ENCODE assay signal across 2 cellular contexts in the genomic region with DNA sequence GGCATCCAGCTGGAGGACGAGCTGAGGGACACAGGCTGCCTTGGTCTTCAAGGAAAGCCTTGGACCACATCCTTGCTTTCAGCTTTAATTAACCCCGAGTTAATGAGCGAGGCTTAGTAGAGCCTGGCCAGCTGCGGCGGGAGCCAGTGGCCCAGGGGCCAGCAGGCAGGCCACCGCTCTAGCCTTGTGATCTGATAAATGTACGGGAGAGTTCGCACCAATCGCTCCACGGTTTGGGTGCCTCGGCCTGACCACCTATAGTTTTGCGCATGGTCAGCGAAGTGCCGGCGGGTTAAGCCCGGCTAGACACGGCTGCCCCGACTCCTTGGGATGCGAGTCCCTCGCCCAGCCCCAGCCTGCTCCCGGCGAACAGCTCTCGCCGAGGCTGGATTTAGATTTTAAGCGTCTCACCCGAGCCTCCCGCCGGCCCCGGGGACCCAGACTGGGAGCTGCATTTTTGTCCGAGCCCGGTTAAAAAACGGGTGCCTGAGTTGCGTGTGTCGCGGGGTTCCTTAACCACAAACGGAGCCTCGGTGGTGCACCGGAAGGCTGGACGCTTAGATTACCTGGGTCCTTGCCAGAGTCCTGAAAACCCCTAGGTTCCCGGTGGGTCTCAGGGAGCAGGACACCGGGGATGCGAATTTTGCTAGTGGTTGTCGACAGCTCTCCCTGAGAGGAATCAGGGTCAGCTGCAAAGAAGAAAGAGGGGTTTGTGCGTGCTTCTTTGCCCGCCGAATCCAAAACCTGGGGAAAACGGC.
TF ChIP-seq lines count a peak whose summit lies in the region.

No MANE protein-coding gene starts in this region.

TF ChIP-seq in GM23338, 12 proteins besides CTCF, POLR2A, EP300 and RAD21:
- TF ChIP-seq, protein P1, sequence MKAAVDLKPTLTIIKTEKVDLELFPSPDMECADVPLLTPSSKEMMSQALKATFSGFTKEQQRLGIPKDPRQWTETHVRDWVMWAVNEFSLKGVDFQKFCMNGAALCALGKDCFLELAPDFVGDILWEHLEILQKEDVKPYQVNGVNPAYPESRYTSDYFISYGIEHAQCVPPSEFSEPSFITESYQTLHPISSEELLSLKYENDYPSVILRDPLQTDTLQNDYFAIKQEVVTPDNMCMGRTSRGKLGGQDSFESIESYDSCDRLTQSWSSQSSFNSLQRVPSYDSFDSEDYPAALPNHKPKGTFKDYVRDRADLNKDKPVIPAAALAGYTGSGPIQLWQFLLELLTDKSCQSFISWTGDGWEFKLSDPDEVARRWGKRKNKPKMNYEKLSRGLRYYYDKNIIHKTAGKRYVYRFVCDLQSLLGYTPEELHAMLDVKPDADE (IDR thresholded peaks at IDR 0.05), result no peak
- peak; percentile 83 for TF ChIP-seq EZH2 (IDR thresholded peaks at IDR 0.05; ENCODE audit: low read depth, unreplicated experiment)
- no peak for TF ChIP-seq ZNF331 (CRISPR knock-in tag; IDR thresholded peaks at IDR 0.05; ENCODE audit: low read depth)
- TF ChIP-seq NANOG (IDR thresholded peaks at IDR 0.05; ENCODE audit: borderline replicate concordance), result no peak
- TF ChIP-seq EZH2phosphoT487 (IDR thresholded peaks at IDR 0.05; ENCODE audit: unreplicated experiment), result no peak
- TF ChIP-seq, protein P2, sequence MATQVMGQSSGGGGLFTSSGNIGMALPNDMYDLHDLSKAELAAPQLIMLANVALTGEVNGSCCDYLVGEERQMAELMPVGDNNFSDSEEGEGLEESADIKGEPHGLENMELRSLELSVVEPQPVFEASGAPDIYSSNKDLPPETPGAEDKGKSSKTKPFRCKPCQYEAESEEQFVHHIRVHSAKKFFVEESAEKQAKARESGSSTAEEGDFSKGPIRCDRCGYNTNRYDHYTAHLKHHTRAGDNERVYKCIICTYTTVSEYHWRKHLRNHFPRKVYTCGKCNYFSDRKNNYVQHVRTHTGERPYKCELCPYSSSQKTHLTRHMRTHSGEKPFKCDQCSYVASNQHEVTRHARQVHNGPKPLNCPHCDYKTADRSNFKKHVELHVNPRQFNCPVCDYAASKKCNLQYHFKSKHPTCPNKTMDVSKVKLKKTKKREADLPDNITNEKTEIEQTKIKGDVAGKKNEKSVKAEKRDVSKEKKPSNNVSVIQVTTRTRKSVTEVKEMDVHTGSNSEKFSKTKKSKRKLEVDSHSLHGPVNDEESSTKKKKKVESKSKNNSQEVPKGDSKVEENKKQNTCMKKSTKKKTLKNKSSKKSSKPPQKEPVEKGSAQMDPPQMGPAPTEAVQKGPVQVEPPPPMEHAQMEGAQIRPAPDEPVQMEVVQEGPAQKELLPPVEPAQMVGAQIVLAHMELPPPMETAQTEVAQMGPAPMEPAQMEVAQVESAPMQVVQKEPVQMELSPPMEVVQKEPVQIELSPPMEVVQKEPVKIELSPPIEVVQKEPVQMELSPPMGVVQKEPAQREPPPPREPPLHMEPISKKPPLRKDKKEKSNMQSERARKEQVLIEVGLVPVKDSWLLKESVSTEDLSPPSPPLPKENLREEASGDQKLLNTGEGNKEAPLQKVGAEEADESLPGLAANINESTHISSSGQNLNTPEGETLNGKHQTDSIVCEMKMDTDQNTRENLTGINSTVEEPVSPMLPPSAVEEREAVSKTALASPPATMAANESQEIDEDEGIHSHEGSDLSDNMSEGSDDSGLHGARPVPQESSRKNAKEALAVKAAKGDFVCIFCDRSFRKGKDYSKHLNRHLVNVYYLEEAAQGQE (IDR thresholded peaks at IDR 0.05; ENCODE audit: unreplicated experiment), result no peak

TF ChIP-seq in endothelial cell of umbilical vein, 7 proteins besides CTCF, POLR2A, EP300 and RAD21:
- TF ChIP-seq JUN (IDR thresholded peaks at IDR 0.05; ENCODE audit: borderline replicate concordance, insufficient read depth, insufficient read length, low read depth) (no peak), GATA2 (IDR thresholded peaks at IDR 0.05; ENCODE audit: insufficient read depth, insufficient read length, low read depth, low read length) (no peak), EZH2 (IDR thresholded peaks at IDR 0.05; ENCODE audit: borderline replicate concordance, low read depth, low read length, severe bottlenecking) (peak; percentile 89)
